2 cellular contexts compared by ENCODE assay signal in genomic region chr2:224492531-224492930, GRCh38.
TF ChIP-seq lines count a peak whose summit lies in the region.

No MANE protein-coding gene starts in this region.

TF ChIP-seq in SK-N-SH treated with all-trans-retinoic acid at 6 μM for 48 hours, 23 proteins besides CTCF, POLR2A, EP300 and RAD21:
- TF ChIP-seq ZFP3 (CRISPR knock-in tag; IDR thresholded peaks at IDR 0.05): no peak
- TF ChIP-seq OSR1 (CRISPR knock-in tag; IDR thresholded peaks at IDR 0.05): no peak
- TF ChIP-seq GLIS3 (CRISPR knock-in tag; IDR thresholded peaks at IDR 0.05): no peak
- no peak for TF ChIP-seq CSRNP3 (CRISPR knock-in tag; IDR thresholded peaks at IDR 0.05)
- TF ChIP-seq ESRRG (CRISPR knock-in tag; IDR thresholded peaks at IDR 0.05): no peak
TF ChIP-seq in SK-N-SH treated with all-trans-retinoic acid at 6 μM for 48 hours: peak in this region for 0.

TF ChIP-seq in GM23338, 12 proteins besides CTCF, POLR2A, EP300 and RAD21:
- no peak for TF ChIP-seq EZH2 (IDR thresholded peaks at IDR 0.05; ENCODE audit: low read depth, unreplicated experiment)
- TF ChIP-seq JUNB (IDR thresholded peaks at IDR 0.05; ENCODE audit: unreplicated experiment): no peak
- TF ChIP-seq STAT1 (IDR thresholded peaks at IDR 0.05; ENCODE audit: unreplicated experiment): no peak
- TF ChIP-seq POLR2AphosphoS5 (IDR thresholded peaks at IDR 0.05; ENCODE audit: low read depth): no peak
- no peak for TF ChIP-seq ETS1 (IDR thresholded peaks at IDR 0.05)
- TF ChIP-seq ZNF114 (CRISPR knock-in tag; IDR thresholded peaks at IDR 0.05): no peak
- no peak for TF ChIP-seq ZNF331 (CRISPR knock-in tag; IDR thresholded peaks at IDR 0.05; ENCODE audit: low read depth)
- TF ChIP-seq EZH2phosphoT487 (IDR thresholded peaks at IDR 0.05; ENCODE audit: unreplicated experiment): no peak
- no peak for TF ChIP-seq NANOG (IDR thresholded peaks at IDR 0.05; ENCODE audit: borderline replicate concordance)
- TF ChIP-seq ZNF462 (CRISPR knock-in tag; IDR thresholded peaks at IDR 0.05): no peak
- no peak for TF ChIP-seq CREB1 (CRISPR knock-in tag; IDR thresholded peaks at IDR 0.05; ENCODE audit: low read depth)
- TF ChIP-seq REST (IDR thresholded peaks at IDR 0.05; ENCODE audit: unreplicated experiment): no peak
